In genomic region chr7:139738101-139738489, GRCh38 we compare ENCODE assay signal across 10 cellular contexts. TPM values are rescaled to one million over a fixed set of nuclear protein-coding genes. Genes with fewer than 3 reads are reported as not detected.
DNase-seq lines count a peak whose midpoint lies in the region; ATAC-seq and TF ChIP-seq lines count a peak whose summit lies in the region.
"Had no signal": no experiment of that assay in that cellular context is flagged by ENCODE, and none has a peak within 500 bp of the region (broad histone marks: within the 10 kb centered on the region; RNA-seq: fewer than 3 reads in every experiment).

No MANE protein-coding gene starts in this region.

- H3K27ac Mint-ChIP-seq in activated CD4-positive, alpha-beta T cell treated with anti-CD3 and anti-CD28 coated beads for 36 hours: peak overlapping the region; percentile 88

- intact Hi-C loops in activated CD4-positive, alpha-beta T cell treated with anti-CD3 and anti-CD28 coated beads for 36 hours (cut with DNase I, micrococcal nuclease): loop anchor here in 1 of 2 experiments (5.0 kb wide), 2 partner anchors 34 to 56 kb away; no protein-coding TSS in a partner anchor
- intact Hi-C loops in breast epithelium (cut with DNase I; ENCODE audit: low total_unique reads): no loop called here
- intact Hi-C loops in left lung (cut with DNase I): no loop called here

- WGBS in suprapubic skin: 95% methylated on average over 6 of the region's 6 CpGs

- H3K9me3 ChIP-seq in breast epithelium: no peaks in the 10 kb centered on the region
- H3K9me3 ChIP-seq in left lung: peaks cover 0 to 1% of the 10 kb centered on the region in 2 donors
- H3K9me3 ChIP-seq in suprapubic skin: no peaks in the 10 kb centered on the region
- no peaks in the 10 kb centered on the region for H3K9me3 ChIP-seq in SJCRH30 (replicated peaks)

- H3K36me3 ChIP-seq in breast epithelium: no peaks in the 10 kb centered on the region
- no peaks in the 10 kb centered on the region for H3K36me3 ChIP-seq in left lung
- no peaks in the 10 kb centered on the region for H3K36me3 ChIP-seq in suprapubic skin
- no peaks in the 10 kb centered on the region; the same call in 1 of the 2 replicates for H3K36me3 ChIP-seq in SJCRH30

- peak overlapping the region; percentile 49 to 50 for H3K27ac ChIP-seq in breast epithelium
- H3K27ac ChIP-seq in left lung: peak overlapping the region in 1 of 2 donors; percentile 53
- H3K27ac ChIP-seq in suprapubic skin: peak overlapping the region; percentile 42
- H3K27ac ChIP-seq in SJCRH30: no peak overlapping the region
- H3K27ac ChIP-seq: SK-N-MC had no signal

- CTCF ChIA-PET in activated CD4-positive, alpha-beta T cell treated with anti-CD3 and anti-CD28 coated beads for 36 hours (lab: Charles Lee): interaction anchor here (0.6 to 2.5 kb wide), 11 partner anchors 8 to 265 kb away, joined by 3 to 8 read pairs (median 4); no protein-coding TSS in a partner anchor

- no peak for TF ChIP-seq EP300 in suprapubic skin (IDR thresholded peaks at IDR 0.05)

- H3K27me3 ChIP-seq in breast epithelium (no peaks in the 10 kb centered on the region), left lung (no peaks in the 10 kb centered on the region), suprapubic skin (no peaks in the 10 kb centered on the region), SJCRH30 (no peaks in the 10 kb centered on the region)

- TF ChIP-seq CTCF in breast epithelium (IDR thresholded peaks at IDR 0.05): no peak
- TF ChIP-seq CTCF in left lung (IDR thresholded peaks at IDR 0.05): no peak
- no peak for TF ChIP-seq CTCF in suprapubic skin (IDR thresholded peaks at IDR 0.05)

- H3K4me1 ChIP-seq in breast epithelium: peaks cover 0 to 3% of the 10 kb centered on the region in 2 donors
- peaks cover 0 to 76% of the 10 kb centered on the region in 2 donors for H3K4me1 ChIP-seq in left lung
- H3K4me1 ChIP-seq in suprapubic skin: peaks cover 43% of the 10 kb centered on the region
- peaks cover 12% of the 10 kb centered on the region; the same call in 1 of the 2 replicates for H3K4me1 ChIP-seq in SJCRH30

- POLR2A ChIA-PET in activated CD4-positive, alpha-beta T cell treated with anti-CD3 and anti-CD28 coated beads for 36 hours (lab: Charles Lee): interaction anchor here (0.6 to 1.6 kb wide), 3 partner anchors 10 to 139 kb away, joined by 3 to 5 read pairs (median 4); no protein-coding TSS in a partner anchor

- peaks cover 8% of the 10 kb centered on the region for H3K36me3 Mint-ChIP-seq in activated CD4-positive, alpha-beta T cell treated with anti-CD3 and anti-CD28 coated beads for 36 hours (ENCODE audit: low read depth)

- peaks cover 68% of the 10 kb centered on the region for H3K4me1 Mint-ChIP-seq in activated CD4-positive, alpha-beta T cell treated with anti-CD3 and anti-CD28 coated beads for 36 hours

- ATAC-seq in activated CD4-positive, alpha-beta T cell treated with anti-CD3 and anti-CD28 coated beads for 36 hours: peak; percentile 29
- ATAC-seq in left lung (peak; percentile 26), HG03097 (IDR thresholded peaks at IDR 0.05; ENCODE audit: low FRiP score, unreplicated experiment) (no peak)

- H3K4me3 Mint-ChIP-seq in activated CD4-positive, alpha-beta T cell treated with anti-CD3 and anti-CD28 coated beads for 36 hours: peak overlapping the region; percentile 49

- no peaks in the 10 kb centered on the region for H3K9me3 Mint-ChIP-seq in activated CD4-positive, alpha-beta T cell treated with anti-CD3 and anti-CD28 coated beads for 36 hours (ENCODE audit: low read depth)

- no peak overlapping the region for H3K4me3 ChIP-seq in breast epithelium
- H3K4me3 ChIP-seq in left lung: no peak overlapping the region
- no peak overlapping the region for H3K4me3 ChIP-seq in suprapubic skin
- no peak overlapping the region for H3K4me3 ChIP-seq in SJCRH30
- H3K4me3 ChIP-seq: SK-N-MC had no signal

- no peak for DNase-seq in activated CD4-positive, alpha-beta T cell treated with anti-CD3 and anti-CD28 coated beads for 36 hours
- DNase-seq in activated CD4-positive, alpha-beta T cell treated with anti-CD3 and anti-CD28 coated beads for 48 hours: no peak
- no peak for DNase-seq in breast epithelium (ENCODE audit: low spot score in 2 of 2)
- no peak for DNase-seq in left lung
- no peak for DNase-seq in suprapubic skin (ENCODE audit: low spot score in 2 of 2)
- DNase-seq in OCI-M2 (lab: John Stamatoyannopoulos, UW; ENCODE audit: unreplicated experiment): no peak
- DNase-seq in SJCRH30: no peak
- DNase-seq: MM.1S had no signal

- TF ChIP-seq POLR2A in breast epithelium (IDR thresholded peaks at IDR 0.05) (no peak), suprapubic skin (IDR thresholded peaks at IDR 0.05) (no peak)

- no peaks in the 10 kb centered on the region for H3K27me3 Mint-ChIP-seq in activated CD4-positive, alpha-beta T cell treated with anti-CD3 and anti-CD28 coated beads for 36 hours

RNA-seq across cellular contexts. Expression of gene HIPK2, which starts 39.7 kb away (rescaled TPM):
- 10 to 100 TPM; 23.9 to 36.2 TPM for total RNA-seq in activated CD4-positive, alpha-beta T cell treated with anti-CD3 and anti-CD28 coated beads for 36 hours
- total RNA-seq in breast epithelium (10 to 100 TPM; 26.4 to 31.8 (median 31.1) TPM), left lung (10 to 100 TPM; 42.8 to 61.8 TPM), suprapubic skin (10 to 100 TPM; 13.6 to 21.8 (median 18.2) TPM)
- 17.2 and 17.9 TPM in 2 replicates for total RNA-seq in SJCRH30 (2014; rRNA removed; shearing (Covaris generic))
